ENCODE assay signal across 9 cellular contexts in genomic region chr1:189708674-189709073, GRCh38.
A peak's percentile ranks its signal among the peaks of the same experiment; 100 is the strongest.
DNase-seq lines count a peak whose midpoint lies in the region; ATAC-seq and TF ChIP-seq lines count a peak whose summit lies in the region.
"Had no signal": no experiment of that assay in that cellular context is flagged by ENCODE, and none has a peak within 500 bp of the region (broad histone marks: within the 10 kb centered on the region; RNA-seq: fewer than 3 reads in every experiment).

No MANE protein-coding gene starts in this region.

- H3K4me3 ChIP-seq in choroid plexus epithelial cell (ENCODE audit: low read depth, low read length) = no peak overlapping the region

- H3K4me3 Mint-ChIP-seq in progenitor cell of endocrine pancreas (ENCODE audit: low read depth) = no peak overlapping the region
- H3K4me3 Mint-ChIP-seq: T-helper 1 cell treated with Interleukin-12 subunit alpha and Interleukin-12 subunit beta and Interleukin-4 antibody, amounts not matched to agents 30 μg/mL and 1 μg/mL, for 36 hours had no signal

- ATAC-seq in GM18907 (IDR thresholded peaks at IDR 0.05; ENCODE audit: unreplicated experiment) = no peak

- no peaks in the 10 kb centered on the region for H3K36me3 Mint-ChIP-seq in progenitor cell of endocrine pancreas (ENCODE audit: insufficient read depth)

- H3K9me3 Mint-ChIP-seq in progenitor cell of endocrine pancreas (ENCODE audit: low read depth) = peaks cover 5% of the 10 kb centered on the region

- peak; percentile 67 for TF ChIP-seq CTCF in choroid plexus epithelial cell (conservative IDR thresholded peaks at IDR 0.05; ENCODE audit: low read depth, low read length)
- TF ChIP-seq CTCF in progenitor cell of endocrine pancreas (IDR thresholded peaks at IDR 0.05; ENCODE audit: unreplicated experiment) = peak; percentile 29

- H3K4me1 Mint-ChIP-seq in progenitor cell of endocrine pancreas (ENCODE audit: low read depth) = no peaks in the 10 kb centered on the region

- no peaks in the 10 kb centered on the region for H3K27me3 Mint-ChIP-seq in progenitor cell of endocrine pancreas

- peak; percentile 4 for DNase-seq in NCI-H345 (lab: John Stamatoyannopoulos, UW)
- DNase-seq in NCI-H345 treated with DMSO at 0.1 percent for 48 hours (lab: John Stamatoyannopoulos, UW; ENCODE audit: unreplicated experiment) = no peak
- DNase-seq in NCI-H526 treated with DMSO at 0.1 percent for 48 hours (lab: John Stamatoyannopoulos, UW) = peak; percentile 50
- peak; percentile 68 for DNase-seq in choroid plexus epithelial cell (ENCODE audit: low read depth)
- no peak for DNase-seq in progenitor cell of endocrine pancreas (ENCODE audit: low spot score, unreplicated experiment)
- no peak for DNase-seq in stimulated activated CD4-positive, alpha-beta T cell treated with anti-CD3 and anti-CD28 coated beads, Interleukin-15, amount 100 ng/mL, for 24 hours
- DNase-seq in NCI-H2227 (lab: John Stamatoyannopoulos, UW; ENCODE audit: unreplicated experiment) = no peak

- H3K27ac Mint-ChIP-seq in progenitor cell of endocrine pancreas = no peak overlapping the region
- H3K27ac Mint-ChIP-seq: T-helper 1 cell treated with Interleukin-12 subunit alpha and Interleukin-12 subunit beta and Interleukin-4 antibody, amounts not matched to agents 30 μg/mL and 1 μg/mL, for 36 hours had no signal

Comparison
In these comparisons a context has a peak if more than half of its experiments do, and no peak if none do; other contexts are left out.
1. DNase-seq: peak in NCI-H345 (single experiment), NCI-H526 treated with DMSO at 0.1 percent for 48 hours (single experiment) and choroid plexus epithelial cell (single experiment); none in NCI-H345 treated with DMSO at 0.1 percent for 48 hours (single experiment), progenitor cell of endocrine pancreas (single experiment), stimulated activated CD4-positive, alpha-beta T cell treated with anti-CD3 and anti-CD28 coated beads, Interleukin-15, amount 100 ng/mL, for 24 hours (single experiment) and NCI-H2227 (single experiment).